ENCODE assay signal across 14 cellular contexts in the genomic region with DNA sequence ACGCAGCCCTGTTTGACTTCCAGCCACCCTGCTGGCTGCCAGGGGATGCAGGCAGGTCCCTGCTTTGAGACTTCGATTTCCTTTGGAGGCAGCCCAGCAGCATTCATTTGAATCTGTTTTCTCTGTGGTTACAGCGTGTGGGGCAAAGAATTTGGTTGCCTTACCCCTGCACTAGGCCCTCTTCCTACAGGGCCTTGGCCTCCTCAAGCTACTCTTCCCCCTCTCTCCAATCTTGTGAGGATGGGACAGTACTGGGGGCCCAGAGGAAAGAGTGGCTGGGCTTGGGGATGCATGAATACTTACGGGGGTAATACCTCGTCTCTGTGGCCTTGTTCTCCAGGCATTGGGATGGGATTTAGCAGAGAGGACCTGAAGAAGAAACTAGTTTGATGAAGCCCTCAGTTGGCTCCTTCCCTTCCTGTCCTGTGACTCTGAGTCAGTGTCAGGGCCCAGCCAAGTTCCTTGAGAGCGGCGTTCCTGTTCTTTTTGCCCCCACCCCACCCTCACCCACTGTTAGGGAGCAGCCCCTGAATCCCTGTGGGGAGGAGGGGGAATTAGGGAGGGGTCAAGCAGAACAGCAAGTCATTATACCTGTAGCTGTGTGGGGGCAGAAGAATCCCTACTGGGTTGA. TPM values are rescaled to one million over a fixed set of nuclear protein-coding genes. Genes with fewer than 3 reads are reported as not detected.
DNase-seq lines count a peak whose midpoint lies in the region; ATAC-seq, FAIRE-seq and TF ChIP-seq lines count a peak whose summit lies in the region.
"Had no signal": no experiment of that assay in that cellular context is flagged by ENCODE, and none has a peak within 500 bp of the region (broad histone marks: within the 10 kb centered on the region; RNA-seq: fewer than 3 reads in every experiment).

No MANE protein-coding gene starts in this region.

- 0 out of 2 replicates have a peak, but pooled peaks cover 8% of the 10 kb centered on the region for H3F3A ChIP-seq in GM23338 (replicated peaks; ENCODE audit: low read depth)

- TF ChIP-seq CTCF in GM23338 (conservative IDR thresholded peaks at IDR 0.05; ENCODE audit: low read depth in 2 of 2) (no peak), mammary epithelial cell (conservative IDR thresholded peaks at IDR 0.05 in 1 of 2, IDR thresholded peaks at IDR 0.05 in 1 of 2; ENCODE audit: extremely low read depth in 1 of 2, insufficient read depth in 1 of 2, low read depth in 1 of 2, low read length in 2 of 2) (no peak), kidney (IDR thresholded peaks at IDR 0.05; ENCODE audit: borderline replicate concordance, extremely low read depth, insufficient read depth) (no peak), GM13977 (IDR thresholded peaks at IDR 0.05; ENCODE audit: extremely low read depth, insufficient read depth, missing control alignments) (no peak)
- TF ChIP-seq CTCF in CD4-positive, alpha-beta T cell (IDR thresholded peaks at IDR 0.05) = no peak

- H2AFZ ChIP-seq in GM23338 (no peak overlapping the region), mammary epithelial cell (ENCODE audit: low read depth, low read length) (peak overlapping the region; percentile 53)

- H3K27me3 ChIP-seq in GM23338 (ENCODE audit: insufficient read depth) = no peaks in the 10 kb centered on the region
- no peaks in the 10 kb centered on the region for H3K27me3 ChIP-seq in mammary epithelial cell (ENCODE audit: insufficient read depth, low read length)
- no peaks in the 10 kb centered on the region for H3K27me3 ChIP-seq in subcutaneous abdominal adipose tissue (ENCODE audit: control insufficient read depth in 5 of 5, insufficient read depth in 4 of 5, low read length in 5 of 5)
- H3K27me3 ChIP-seq in CD4-positive, alpha-beta T cell (ENCODE audit: control insufficient read depth, insufficient read depth, low read length) = no peaks in the 10 kb centered on the region

- BruUV-seq in mammary epithelial cell (replicated peaks; lab: Mats Ljungman, UMichigan) = no TSS peak

- dilution Hi-C loops in mammary epithelial cell (cut with HindIII; ENCODE audit: low sequenced_read_pairs) = no loop called here

- no peak for FAIRE-seq in kidney (lab: Jason Lieb, UNC)

- 58% methylated on average over 7 of the region's 7 CpGs for WGBS in mammary epithelial cell (ENCODE audit: low coverage, missing lambda C conversion rate)

- peaks cover 33% of the 10 kb centered on the region for H3K4me1 Mint-ChIP-seq in GM23338
- H3K4me1 Mint-ChIP-seq in CD4-positive, alpha-beta T cell (ENCODE audit: low read depth) = no peaks in the 10 kb centered on the region

- H3K36me3 Mint-ChIP-seq in GM23338 (ENCODE audit: low read depth) = peaks cover 84% of the 10 kb centered on the region
- no peaks in the 10 kb centered on the region for H3K36me3 Mint-ChIP-seq in CD4-positive, alpha-beta T cell (ENCODE audit: low read depth)

- peaks cover 20% of the 10 kb centered on the region for H3K27me3 Mint-ChIP-seq in GM23338 (ENCODE audit: insufficient read depth, low read depth, poor library complexity)
- H3K27me3 Mint-ChIP-seq in CD4-positive, alpha-beta T cell = no peaks in the 10 kb centered on the region
- H3K27me3 Mint-ChIP-seq: activated T-cell treated with anti-CD3 and anti-CD28 coated beads, Interleukin-2, amount 50 U/mL, for 24 hours had no signal

- ATAC-seq in GM23338 = peak; percentile 7; the same call in 1 of the 3 replicates
- no peak for ATAC-seq in HG02885 (IDR thresholded peaks at IDR 0.05; ENCODE audit: poor library complexity, unreplicated experiment)
- no peak for ATAC-seq in CD4-positive, alpha-beta T cell (ENCODE audit: poor library complexity)
- ATAC-seq: effector memory CD8-positive, alpha-beta T cell; T-helper 17 cell had no signal

- H3K4me1 ChIP-seq in GM23338 (ENCODE audit: insufficient read depth) (no peaks in the 10 kb centered on the region), mammary epithelial cell (ENCODE audit: insufficient read depth, low read length) (peaks cover 30% of the 10 kb centered on the region), kidney (ENCODE audit: control insufficient read depth in 1 of 2, insufficient read depth in 1 of 2, low read depth in 1 of 2, low read length in 2 of 2) (peaks cover 0 to 15% of the 10 kb centered on the region in 2 donors), subcutaneous abdominal adipose tissue (ENCODE audit: control insufficient read depth in 5 of 5, insufficient read depth in 5 of 5, low read length in 5 of 5) (peaks cover 48 to 100% (median 95%) of the 10 kb centered on the region in 5 donors)

- no peaks in the 10 kb centered on the region for H3K9me2 ChIP-seq in GM23338 (ENCODE audit: insufficient read depth)

- H3K79me2 ChIP-seq in GM23338 (replicated peaks; ENCODE audit: insufficient read depth) (no peaks in the 10 kb centered on the region), mammary epithelial cell (ENCODE audit: insufficient read depth, low read length) (no peaks in the 10 kb centered on the region)

- DNase-seq in GM23338 (ENCODE audit: low spot score) (no peak), mammary epithelial cell (no peak), kidney (no peak), DMS153 treated with DMSO at 0.1 percent for 48 hours (lab: John Stamatoyannopoulos, UW; ENCODE audit: unreplicated experiment) (no peak), GM13977 (ENCODE audit: low spot score) (no peak)
- DNase-seq in CD4-positive, alpha-beta T cell = no peak
- DNase-seq: activated T-cell treated with anti-CD3 and anti-CD28 coated beads, Interleukin-2, amount 50 U/mL, for 24 hours; DMS79 treated with DMSO at 0.1 percent for 48 hours; effector memory CD8-positive, alpha-beta T cell; T-helper 17 cell had no signal

- H3K27ac ChIP-seq in GM23338 (ENCODE audit: low read depth) (no peak overlapping the region), mammary epithelial cell (ENCODE audit: insufficient read depth, low read depth, low read length) (no peak overlapping the region), kidney (ENCODE audit: low read depth in 2 of 2, low read length in 2 of 2) (peak overlapping the region; percentile 43 to 59), subcutaneous abdominal adipose tissue (ENCODE audit: low read depth, low read length) (peak overlapping the region; percentile 93)
- no peak overlapping the region for H3K27ac ChIP-seq in CD4-positive, alpha-beta T cell (ENCODE audit: low read depth, low read length)

- H3K4me2 ChIP-seq in GM23338 (no peak overlapping the region), mammary epithelial cell (ENCODE audit: insufficient read depth, low read depth, low read length) (peak overlapping the region; percentile 42)

- H3K4me3 ChIP-seq in GM23338 = no peak overlapping the region
- no peak overlapping the region for H3K4me3 ChIP-seq in mammary epithelial cell (replicated peaks in 1 of 3; ENCODE audit: insufficient read depth in 1 of 3, low read depth in 2 of 3, low read length in 3 of 3)
- no peak overlapping the region for H3K4me3 ChIP-seq in kidney (ENCODE audit: low read length in 2 of 2)
- peak overlapping the region in 3 of 5 donors; percentile 8 to 23 (median 19) for H3K4me3 ChIP-seq in subcutaneous abdominal adipose tissue (ENCODE audit: low read depth in 1 of 5, low read length in 5 of 5)

- H3K9ac ChIP-seq in mammary epithelial cell (ENCODE audit: insufficient read depth, low read length) (no peak overlapping the region), kidney (ENCODE audit: low read length in 2 of 2) (no peak overlapping the region), subcutaneous abdominal adipose tissue (ENCODE audit: low read length in 5 of 5) (peak overlapping the region in 4 of 5 donors; percentile 42 to 74 (median 65))

- H4K20me1 ChIP-seq in GM23338 (replicated peaks; ENCODE audit: insufficient read depth) (peaks cover 15% of the 10 kb centered on the region), mammary epithelial cell (ENCODE audit: insufficient read depth, low read length) (no peaks in the 10 kb centered on the region)

- H3K36me3 ChIP-seq in GM23338 (ENCODE audit: insufficient read depth) = peaks cover 6% of the 10 kb centered on the region
- no peaks in the 10 kb centered on the region for H3K36me3 ChIP-seq in mammary epithelial cell (ENCODE audit: insufficient read depth, low read length)
- peaks cover 0 to 19% of the 10 kb centered on the region in 2 donors for H3K36me3 ChIP-seq in kidney (ENCODE audit: control insufficient read depth in 1 of 2, insufficient read depth in 2 of 2, low read length in 2 of 2)
- H3K36me3 ChIP-seq in subcutaneous abdominal adipose tissue (ENCODE audit: control insufficient read depth in 5 of 5, insufficient read depth in 5 of 5, low read length in 5 of 5) = peaks cover 0 to 69% (median 34%) of the 10 kb centered on the region in 5 donors

- no peaks in the 10 kb centered on the region for H3K9me3 ChIP-seq in mammary epithelial cell (replicated peaks; ENCODE audit: insufficient read depth, low read length)
- no peaks in the 10 kb centered on the region for H3K9me3 ChIP-seq in kidney (ENCODE audit: control insufficient read depth in 1 of 2, low read length in 2 of 2)
- H3K9me3 ChIP-seq in subcutaneous abdominal adipose tissue (ENCODE audit: control insufficient read depth in 5 of 5, low read length in 5 of 5) = no peaks in the 10 kb centered on the region
- no peaks in the 10 kb centered on the region for H3K9me3 ChIP-seq in CD4-positive, alpha-beta T cell (ENCODE audit: control insufficient read depth, low read length)

- CTCF ChIA-PET in mammary epithelial cell (lab: Charles Lee; ENCODE audit: low non-redundant PET) = no interaction called here
- CTCF ChIA-PET in CD4-positive, alpha-beta T cell (lab: Charles Lee) = no interaction called here

- peak overlapping the region; percentile 48; the same call in 1 of the 2 replicates for H3K27ac Mint-ChIP-seq in GM23338
- no peak overlapping the region for H3K27ac Mint-ChIP-seq in CD4-positive, alpha-beta T cell
- H3K27ac Mint-ChIP-seq: activated T-cell treated with anti-CD3 and anti-CD28 coated beads, Interleukin-2, amount 50 U/mL, for 24 hours; effector memory CD8-positive, alpha-beta T cell; T-helper 17 cell had no signal

- in situ Hi-C loops in mammary epithelial cell (cut with MboI; ENCODE audit: low sequenced_read_pairs in 2 of 2) = no loop called here
- in situ Hi-C loops in GM13977 (cut with MboI; ENCODE audit: low pct_unique_long_range_greater_than_20kb, low sequenced_read_pairs, unreplicated experiment) = no loop called here

- intact Hi-C loops in mammary epithelial cell (cut with micrococcal nuclease) (no loop called here), kidney (cut with DNase I) (no loop called here)
- intact Hi-C loops in CD4-positive, alpha-beta T cell (cut with DNase I, micrococcal nuclease) = no loop called here

- no peaks in the 10 kb centered on the region for H3K9me3 Mint-ChIP-seq in GM23338
- H3K9me3 Mint-ChIP-seq in CD4-positive, alpha-beta T cell = no peaks in the 10 kb centered on the region
- H3K9me3 Mint-ChIP-seq: activated T-cell treated with anti-CD3 and anti-CD28 coated beads, Interleukin-2, amount 50 U/mL, for 24 hours; effector memory CD8-positive, alpha-beta T cell had no signal

- POLR2A ChIA-PET in CD4-positive, alpha-beta T cell (lab: Charles Lee) = no interaction called here

- no peak overlapping the region for H3K4me3 Mint-ChIP-seq in GM23338
- H3K4me3 Mint-ChIP-seq in CD4-positive, alpha-beta T cell = no peak overlapping the region
- H3K4me3 Mint-ChIP-seq: activated T-cell treated with anti-CD3 and anti-CD28 coated beads, Interleukin-2, amount 50 U/mL, for 24 hours; effector memory CD8-positive, alpha-beta T cell; T-helper 17 cell had no signal

RNA-seq across cellular contexts. Expression of gene LRP1-AS, which starts 5.1 kb away (rescaled TPM):
- not detected in 2 replicates for total RNA-seq in GM23338 (2014; rRNA removed; shearing (Covaris generic))
- polyA plus RNA-seq in GM23338 (2016; fragmentation: Nextera tagmentation; extraction: Ambion mirVana) = 0.86 TPM in 1 of 2 replicates, not detected in the other
- total RNA-seq in mammary epithelial cell = not detected
- not detected for polyA plus RNA-seq in mammary epithelial cell
- polyA minus RNA-seq in mammary epithelial cell = not detected
- total RNA-seq in kidney = not detected
- not detected for polyA plus RNA-seq in kidney (ENCODE audit: insufficient read depth, low read depth, low replicate concordance)
- total RNA-seq in CD4-positive, alpha-beta T cell = not detected
- total RNA-seq: HT-29, subcutaneous adipose tissue, T-helper 17 cell had no signal

RNA-seq across cellular contexts. Expression of gene LRP1, which starts 24.2 kb away (rescaled TPM):
- 130 and 145 TPM in 2 replicates for total RNA-seq in GM23338 (2014; rRNA removed; shearing (Covaris generic))
- 26.6 and 29.9 TPM in 2 replicates for polyA plus RNA-seq in GM23338 (2016; fragmentation: Nextera tagmentation; extraction: Ambion mirVana)
- total RNA-seq in mammary epithelial cell = 10 to 100 TPM; 33.2 to 57.0 TPM
- 11.3 TPM for polyA plus RNA-seq in mammary epithelial cell
- 75.1 TPM for polyA minus RNA-seq in mammary epithelial cell
- total RNA-seq in kidney = 121 TPM
- 18.7 TPM for polyA plus RNA-seq in kidney (ENCODE audit: insufficient read depth, low read depth, low replicate concordance)
- total RNA-seq in CD4-positive, alpha-beta T cell = 1 to 10 TPM; 6.6 to 8.5 TPM

RNA-seq across cellular contexts. Expression of gene STAT6, which starts 41.4 kb away (rescaled TPM):
- 26.3 and 28.1 TPM in 2 replicates for total RNA-seq in GM23338 (2014; rRNA removed; shearing (Covaris generic))
- polyA plus RNA-seq in GM23338 (2016; fragmentation: Nextera tagmentation; extraction: Ambion mirVana) (11.0 and 14.3 TPM in 2 replicates), mammary epithelial cell (170 TPM), kidney (ENCODE audit: insufficient read depth, low read depth, low replicate concordance) (74.8 TPM)
- total RNA-seq in mammary epithelial cell (100 to 1,000 TPM in 1 of 2 donors, 10 to 100 TPM in 1; 65.3 to 150 TPM), kidney (232 TPM)
- 136 TPM for polyA minus RNA-seq in mammary epithelial cell
- 100 to 1,000 TPM; 133 to 144 TPM for total RNA-seq in CD4-positive, alpha-beta T cell

Comparison
In these comparisons a context has a peak if more than half of its experiments do, and no peak if none do; other contexts are left out.
1. H3K27ac ChIP-seq: peak in kidney (2 of 2) and subcutaneous abdominal adipose tissue (single experiment); none in GM23338 (single experiment), mammary epithelial cell (single experiment) and CD4-positive, alpha-beta T cell (single experiment).
2. H3K4me3 ChIP-seq: peak in subcutaneous abdominal adipose tissue (3 of 5); none in GM23338 (single experiment), mammary epithelial cell (0 of 3) and kidney (0 of 2).
3. H3K9ac ChIP-seq: peak in subcutaneous abdominal adipose tissue (4 of 5); none in mammary epithelial cell (single experiment) and kidney (0 of 2).